In the genomic region with DNA sequence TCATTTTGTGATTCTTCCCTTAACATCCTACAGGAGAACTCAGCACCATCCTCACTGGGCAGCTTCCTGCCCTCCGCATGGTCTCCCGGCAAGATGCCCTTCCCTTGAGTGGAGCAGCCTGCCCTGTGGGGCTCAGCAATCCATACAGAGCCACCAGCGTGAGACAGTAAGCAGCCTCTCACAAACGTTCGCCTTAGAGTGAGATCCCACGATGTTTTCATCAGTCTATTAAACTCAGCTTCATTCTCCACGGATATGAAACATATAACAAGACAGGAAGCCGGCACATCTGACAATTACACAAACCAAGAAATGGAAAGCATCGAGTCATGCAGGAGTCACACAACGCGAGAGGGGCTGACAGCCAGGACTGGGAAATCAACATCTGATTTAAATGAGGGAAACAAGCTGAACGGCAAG, we compare ENCODE assay signal across 21 cellular contexts.
DNase-seq lines count a peak whose midpoint lies in the region; ATAC-seq and TF ChIP-seq lines count a peak whose summit lies in the region.
"Had no signal": no experiment of that assay in that cellular context is flagged by ENCODE, and none has a peak within 500 bp of the region (broad histone marks: within the 10 kb centered on the region; RNA-seq: fewer than 3 reads in every experiment).

No MANE protein-coding gene starts in this region.

- H3K27ac ChIP-seq in GM23338 (ENCODE audit: low read depth), result no peak overlapping the region
- H3K27ac ChIP-seq in angular gyrus (ENCODE audit: low read depth, low read length), result peak overlapping the region; percentile 27
- H3K27ac ChIP-seq: BLaER1, colonic mucosa, psoas muscle, thyroid gland had no signal

- ATAC-seq in GM23338 (peak; percentile 79), GM18858 (IDR thresholded peaks at IDR 0.05; ENCODE audit: unreplicated experiment) (no peak)
- ATAC-seq: activated naive CD8-positive, alpha-beta T cell treated with anti-CD3 and anti-CD28 coated beads, Interleukin-2, amount 50 U/mL, for 24 hours; psoas muscle had no signal

- TF ChIP-seq CTCF in GM23338 (conservative IDR thresholded peaks at IDR 0.05; ENCODE audit: low read depth in 2 of 2) (no peak), fibroblast of pulmonary artery (IDR thresholded peaks at IDR 0.05; ENCODE audit: low read length, missing control alignments) (no peak), osteocyte (IDR thresholded peaks at IDR 0.05) (no peak)

- intact Hi-C loops in posterior cingulate gyrus (cut with DNase I), result no loop called here

- 0 out of 2 replicates have a peak, but pooled peaks cover 4% of the 10 kb centered on the region for H3K9me2 ChIP-seq in GM23338 (ENCODE audit: insufficient read depth)

- H3K27me3 ChIP-seq in GM23338 (ENCODE audit: insufficient read depth), result no peaks in the 10 kb centered on the region
- H3K27me3 ChIP-seq: BLaER1, colonic mucosa, thyroid gland had no signal

- H3K4me1 ChIP-seq in GM23338 (ENCODE audit: insufficient read depth), result no peaks in the 10 kb centered on the region
- H3K4me1 ChIP-seq: BLaER1, colonic mucosa, psoas muscle, thyroid gland had no signal

- no peaks in the 10 kb centered on the region for H3K36me3 Mint-ChIP-seq in GM23338 (ENCODE audit: low read depth)
- H3K36me3 Mint-ChIP-seq in osteocyte (ENCODE audit: unreplicated experiment), result no peaks in the 10 kb centered on the region
- H3K36me3 Mint-ChIP-seq: naive B cell had no signal

- H3F3A ChIP-seq in GM23338 (replicated peaks; ENCODE audit: low read depth), result no peaks in the 10 kb centered on the region

- peak overlapping the region; percentile 90 for H2AFZ ChIP-seq in GM23338

- H3K4me3 ChIP-seq in GM23338 (no peak overlapping the region), fibroblast of pulmonary artery (replicated peaks; ENCODE audit: low read depth, low read length) (no peak overlapping the region)
- H3K4me3 ChIP-seq: BLaER1, colonic mucosa, psoas muscle, thyroid gland had no signal

- H3K79me2 ChIP-seq in GM23338 (replicated peaks; ENCODE audit: insufficient read depth), result no peaks in the 10 kb centered on the region

- H3K4me3 Mint-ChIP-seq in GM23338, result no peak overlapping the region
- no peak overlapping the region for H3K4me3 Mint-ChIP-seq in osteocyte (ENCODE audit: unreplicated experiment)
- H3K4me3 Mint-ChIP-seq: activated B cell treated with CpG ODN at 0.5 μM for 24 hours; activated naive CD8-positive, alpha-beta T cell treated with anti-CD3 and anti-CD28 coated beads, Interleukin-2, amount 50 U/mL, for 24 hours; naive B cell had no signal

- DNase-seq in GM23338 (ENCODE audit: low spot score) (no peak), fibroblast of pulmonary artery (ENCODE audit: low read depth) (peak; percentile 30), osteocyte (ENCODE audit: extremely low spot score, unreplicated experiment) (peak; percentile 68), dedifferentiated amniotic fluid mesenchymal stem cell (ENCODE audit: extremely low spot score) (no peak), NCI-H1105 (lab: John Stamatoyannopoulos, UW) (no peak), posterior cingulate gyrus (no peak)
- DNase-seq: activated B cell treated with CpG ODN at 0.5 μM for 24 hours; activated naive CD8-positive, alpha-beta T cell treated with anti-CD3 and anti-CD28 coated beads, Interleukin-2, amount 50 U/mL, for 24 hours; colonic mucosa; DMS 273 treated with DMSO at 0.1 percent for 48 hours; H7; naive B cell; NCI-H446; Right ventricle myocardium superior; stimulated activated CD4-positive, alpha-beta T cell treated with anti-CD3 and anti-CD28 coated beads, Interleukin-12 subunit alpha, Interleukin-12 subunit beta, amount 100 ng/mL, for 4 hours; thyroid gland had no signal

- peak overlapping the region; percentile 20; the same call in 1 of the 2 replicates for H3K27ac Mint-ChIP-seq in GM23338
- H3K27ac Mint-ChIP-seq in osteocyte (ENCODE audit: unreplicated experiment), result peak overlapping the region; percentile 0
- H3K27ac Mint-ChIP-seq: activated B cell treated with CpG ODN at 0.5 μM for 24 hours; activated naive CD8-positive, alpha-beta T cell treated with anti-CD3 and anti-CD28 coated beads, Interleukin-2, amount 50 U/mL, for 24 hours; activated T-helper 2 cell treated with anti-CD3 and anti-CD28 coated beads, Interferon-gamma antibody, Interleukin-2, Interleukin-4, amounts not matched to agents 10 μg/mL and 5 μg/mL and 100 μg/mL, durations not matched to agents 14 hours and 24 hours and 36 hours; naive B cell had no signal

- H3K9me3 Mint-ChIP-seq in GM23338 (no peaks in the 10 kb centered on the region), osteocyte (ENCODE audit: unreplicated experiment) (no peaks in the 10 kb centered on the region)
- H3K9me3 Mint-ChIP-seq: activated B cell treated with CpG ODN at 0.5 μM for 24 hours; activated naive CD8-positive, alpha-beta T cell treated with anti-CD3 and anti-CD28 coated beads, Interleukin-2, amount 50 U/mL, for 24 hours; naive B cell had no signal

- H3K4me1 Mint-ChIP-seq in GM23338 (peaks cover 4% of the 10 kb centered on the region), osteocyte (ENCODE audit: unreplicated experiment) (peaks cover 14% of the 10 kb centered on the region)
- H3K4me1 Mint-ChIP-seq: activated B cell treated with CpG ODN at 0.5 μM for 24 hours; activated naive CD8-positive, alpha-beta T cell treated with anti-CD3 and anti-CD28 coated beads, Interleukin-2, amount 50 U/mL, for 24 hours; naive B cell had no signal

- no peaks in the 10 kb centered on the region for H4K20me1 ChIP-seq in GM23338 (replicated peaks; ENCODE audit: insufficient read depth)
- H4K20me1 ChIP-seq: BLaER1 had no signal

- H3K27me3 Mint-ChIP-seq in GM23338 (ENCODE audit: insufficient read depth, low read depth, poor library complexity), result no peaks in the 10 kb centered on the region
- H3K27me3 Mint-ChIP-seq in osteocyte (ENCODE audit: unreplicated experiment), result no peaks in the 10 kb centered on the region
- H3K27me3 Mint-ChIP-seq: activated B cell treated with CpG ODN at 0.5 μM for 24 hours; activated naive CD8-positive, alpha-beta T cell treated with anti-CD3 and anti-CD28 coated beads, Interleukin-2, amount 50 U/mL, for 24 hours had no signal

- H3K36me3 ChIP-seq in GM23338 (ENCODE audit: insufficient read depth), result no peaks in the 10 kb centered on the region
- H3K36me3 ChIP-seq: BLaER1, colonic mucosa, thyroid gland had no signal

- H3K4me2 ChIP-seq in GM23338, result no peak overlapping the region
- H3K4me2 ChIP-seq: BLaER1 had no signal

TF ChIP-seq in GM23338, 12 proteins besides CTCF, POLR2A, EP300 and RAD21 (continues in another document):
- TF ChIP-seq POLR2AphosphoS5 (IDR thresholded peaks at IDR 0.05; ENCODE audit: low read depth) (no peak), JUNB (IDR thresholded peaks at IDR 0.05; ENCODE audit: unreplicated experiment) (no peak), ZNF462 (CRISPR knock-in tag; IDR thresholded peaks at IDR 0.05) (no peak)

Comparison
In these comparisons a context has a peak if more than half of its experiments do, and no peak if none do; other contexts are left out.
1. DNase-seq: peak in fibroblast of pulmonary artery (single experiment) and osteocyte (single experiment); none in GM23338 (single experiment), dedifferentiated amniotic fluid mesenchymal stem cell (single experiment), NCI-H1105 (single experiment) and posterior cingulate gyrus (0 of 10).